9 cellular contexts compared by ENCODE assay signal in genomic region chr18:13374468-13375301, GRCh38.
DNase-seq lines count a peak whose midpoint lies in the region; ATAC-seq and TF ChIP-seq lines count a peak whose summit lies in the region.
"Had no signal": no experiment of that assay in that cellular context is flagged by ENCODE, and none has a peak within 500 bp of the region (broad histone marks: within the 10 kb centered on the region; RNA-seq: fewer than 3 reads in every experiment).

No MANE protein-coding gene starts in this region.

- H3K36me3 Mint-ChIP-seq in activated naive CD4-positive, alpha-beta T cell treated with anti-CD3 and anti-CD28 coated beads, Interleukin-2, amount 50 U/mL, for 24 hours = no peaks in the 10 kb centered on the region
- no peaks in the 10 kb centered on the region for H3K36me3 Mint-ChIP-seq in activated CD4-positive, alpha-beta memory T cell treated with anti-CD3 and anti-CD28 coated beads, Interleukin-2, amount 10 ng/mL, durations not matched to agents 7 days and 5 days (ENCODE audit: low read depth)

- no peak for TF ChIP-seq CTCF in tibial artery (IDR thresholded peaks at IDR 0.05)
- TF ChIP-seq CTCF in upper lobe of right lung (IDR thresholded peaks at IDR 0.05) = no peak

- peak overlapping the region; percentile 95 for H3K27ac Mint-ChIP-seq in activated naive CD4-positive, alpha-beta T cell treated with anti-CD3 and anti-CD28 coated beads, Interleukin-2, amount 50 U/mL, for 24 hours
- peak overlapping the region; percentile 76 for H3K27ac Mint-ChIP-seq in activated CD4-positive, alpha-beta memory T cell treated with anti-CD3 and anti-CD28 coated beads, Interleukin-2, amount 10 ng/mL, durations not matched to agents 7 days and 5 days

- WGBS in right cardiac atrium = 59% methylated on average over 17 of the region's 17 CpGs

- POLR2A ChIA-PET in activated CD4-positive, alpha-beta memory T cell treated with anti-CD3 and anti-CD28 coated beads, Interleukin-2, amount 10 ng/mL, durations not matched to agents 7 days and 5 days (lab: Charles Lee) = interaction anchor here (0.9 to 3.8 kb wide), 5 partner anchors 98 to 237 kb away, joined by 3 to 14 read pairs (median 3); no protein-coding TSS in a partner anchor

- H3K27me3 ChIP-seq in right cardiac atrium (ENCODE audit: control insufficient read depth, insufficient read depth) (no peaks in the 10 kb centered on the region), tibial artery (no peaks in the 10 kb centered on the region), upper lobe of right lung (no peaks in the 10 kb centered on the region)

- ATAC-seq in right cardiac atrium (peak; percentile 45 to 80), esophagus mucosa (no peak), upper lobe of right lung (no peak)

- H3K9me3 Mint-ChIP-seq in activated naive CD4-positive, alpha-beta T cell treated with anti-CD3 and anti-CD28 coated beads, Interleukin-2, amount 50 U/mL, for 24 hours = no peaks in the 10 kb centered on the region
- no peaks in the 10 kb centered on the region for H3K9me3 Mint-ChIP-seq in activated CD4-positive, alpha-beta memory T cell treated with anti-CD3 and anti-CD28 coated beads, Interleukin-2, amount 10 ng/mL, durations not matched to agents 7 days and 5 days

- CTCF ChIA-PET in activated CD4-positive, alpha-beta memory T cell treated with anti-CD3 and anti-CD28 coated beads, Interleukin-2, amount 10 ng/mL, durations not matched to agents 7 days and 5 days (lab: Charles Lee) = interaction anchor here (2.3 kb wide), 1 partner anchor 158 kb away, joined by 6 read pairs; no protein-coding TSS in a partner anchor

- H3K4me3 ChIP-seq in right cardiac atrium (ENCODE audit: low read length) (no peak overlapping the region), tibial artery (peak overlapping the region in 1 of 2 donors; percentile 18), upper lobe of right lung (no peak overlapping the region)

- DNase-seq in activated naive CD4-positive, alpha-beta T cell treated with anti-CD3 and anti-CD28 coated beads, Interleukin-2, amount 50 U/mL, for 16 hours = no peak
- no peak for DNase-seq in activated CD4-positive, alpha-beta memory T cell treated with anti-CD3 and anti-CD28 coated beads, Interleukin-2, amount 10 ng/mL, durations not matched to agents 7 days and 5 days
- peak in 1 of 3 donors; percentile 55 for DNase-seq in right cardiac atrium
- no peak for DNase-seq in tibial artery
- no peak for DNase-seq in stimulated activated CD4-positive, alpha-beta T cell treated with anti-CD3 and anti-CD28 coated beads, Interleukin-1b, Interleukin-23, amount 100 ng/mL, for 48 hours
- no peak for DNase-seq in upper lobe of right lung

- H3K4me1 Mint-ChIP-seq in activated naive CD4-positive, alpha-beta T cell treated with anti-CD3 and anti-CD28 coated beads, Interleukin-2, amount 50 U/mL, for 24 hours = peaks cover 86% of the 10 kb centered on the region
- peaks cover 67% of the 10 kb centered on the region for H3K4me1 Mint-ChIP-seq in activated CD4-positive, alpha-beta memory T cell treated with anti-CD3 and anti-CD28 coated beads, Interleukin-2, amount 10 ng/mL, durations not matched to agents 7 days and 5 days

- no peaks in the 10 kb centered on the region for H3K9me3 ChIP-seq in right cardiac atrium (ENCODE audit: control insufficient read depth, low read length)
- H3K9me3 ChIP-seq in tibial artery = no peaks in the 10 kb centered on the region
- H3K9me3 ChIP-seq in upper lobe of right lung = no peaks in the 10 kb centered on the region

- H3K27ac ChIP-seq in right cardiac atrium (ENCODE audit: low read length) (peak overlapping the region; percentile 53), tibial artery (peak overlapping the region; percentile 69 to 71), upper lobe of right lung (no peak overlapping the region)
- H3K27ac ChIP-seq: HL-60 had no signal

- peak overlapping the region; percentile 69 for H3K4me3 Mint-ChIP-seq in activated naive CD4-positive, alpha-beta T cell treated with anti-CD3 and anti-CD28 coated beads, Interleukin-2, amount 50 U/mL, for 24 hours
- no peak overlapping the region for H3K4me3 Mint-ChIP-seq in activated CD4-positive, alpha-beta memory T cell treated with anti-CD3 and anti-CD28 coated beads, Interleukin-2, amount 10 ng/mL, durations not matched to agents 7 days and 5 days

- H3K4me1 ChIP-seq in right cardiac atrium (ENCODE audit: control insufficient read depth, insufficient read depth, low read length) (peaks cover 11% of the 10 kb centered on the region), tibial artery (peaks cover 4 to 38% (median 29%) of the 10 kb centered on the region in 4 donors), upper lobe of right lung (peaks cover 9% of the 10 kb centered on the region)

- H3K27me3 Mint-ChIP-seq in activated naive CD4-positive, alpha-beta T cell treated with anti-CD3 and anti-CD28 coated beads, Interleukin-2, amount 50 U/mL, for 24 hours = no peaks in the 10 kb centered on the region
- H3K27me3 Mint-ChIP-seq in activated CD4-positive, alpha-beta memory T cell treated with anti-CD3 and anti-CD28 coated beads, Interleukin-2, amount 10 ng/mL, durations not matched to agents 7 days and 5 days = no peaks in the 10 kb centered on the region

- H3K36me3 ChIP-seq in tibial artery (no peaks in the 10 kb centered on the region), upper lobe of right lung (no peaks in the 10 kb centered on the region)

- intact Hi-C loops in right cardiac atrium (cut with DNase I) (loop anchor here in 2 of 4 donors (5.0 kb wide), 2 partner anchors 37 to 157 kb away; partner anchors contain the start of gene LDLRAD4 (in 1 of the 2)), tibial artery (cut with DNase I; ENCODE audit: low total_unique reads) (loop anchor here (5.0 kb wide), 1 partner anchor 157 kb away; the partner anchor contains the start of gene LDLRAD4), upper lobe of right lung (cut with DNase I) (no loop called here)

Comparison
In these comparisons a context has a peak if more than half of its experiments do, and no peak if none do; other contexts are left out.
1. ATAC-seq: peak in right cardiac atrium (2 of 2); none in esophagus mucosa (single experiment) and upper lobe of right lung (single experiment).